Comparison of ENCODE assay signal across 9 cellular contexts in the genomic region with DNA sequence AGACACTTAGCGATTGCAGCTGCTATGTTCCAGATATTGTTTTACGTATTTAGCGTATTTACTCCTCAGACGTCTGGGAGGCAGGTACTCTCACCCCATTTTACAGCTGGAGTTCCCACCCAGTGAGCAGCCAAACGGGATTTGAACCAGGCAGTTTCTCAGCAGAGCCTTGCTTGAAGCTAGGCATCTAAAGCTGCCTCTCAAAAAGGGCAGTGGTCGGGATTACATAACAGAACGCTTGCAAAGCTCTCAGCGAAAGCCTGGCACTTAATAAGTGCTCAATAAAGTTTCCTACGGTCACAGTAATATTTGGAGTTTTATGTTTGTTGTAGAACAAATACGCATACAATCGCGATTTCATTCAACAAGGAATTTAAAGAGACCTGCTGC. TPM values are rescaled to one million over a fixed set of nuclear protein-coding genes. Genes with fewer than 3 reads are reported as not detected.
DNase-seq lines count a peak whose midpoint lies in the region; ATAC-seq and TF ChIP-seq lines count a peak whose summit lies in the region.
"Had no signal": no experiment of that assay in that cellular context is flagged by ENCODE, and none has a peak within 500 bp of the region (broad histone marks: within the 10 kb centered on the region; RNA-seq: fewer than 3 reads in every experiment).

No MANE protein-coding gene starts in this region.

- H3K4me3 Mint-ChIP-seq in activated naive CD4-positive, alpha-beta T cell treated with anti-CD3 and anti-CD28 coated beads for 36 hours, result peak overlapping the region; percentile 73
- peak overlapping the region; percentile 77 for H3K4me3 Mint-ChIP-seq in activated CD4-positive, alpha-beta memory T cell treated with anti-CD3 and anti-CD28 coated beads, Interleukin-2, amount 10 ng/mL, durations not matched to agents 7 days and 5 days

- no peak overlapping the region for H3K27ac Mint-ChIP-seq in activated naive CD4-positive, alpha-beta T cell treated with anti-CD3 and anti-CD28 coated beads for 36 hours
- no peak overlapping the region for H3K27ac Mint-ChIP-seq in activated CD4-positive, alpha-beta memory T cell treated with anti-CD3 and anti-CD28 coated beads, Interleukin-2, amount 10 ng/mL, durations not matched to agents 7 days and 5 days

- H3K4me3 ChIP-seq in left lung, result peak overlapping the region in 1 of 2 donors; percentile 53
- H3K4me3 ChIP-seq in thymus (ENCODE audit: low read length), result peak overlapping the region; percentile 67

- ATAC-seq in left lung (peak; percentile 17), GM18858 (IDR thresholded peaks at IDR 0.05; ENCODE audit: unreplicated experiment) (no peak), GM19395 (IDR thresholded peaks at IDR 0.05; ENCODE audit: unreplicated experiment) (no peak), HG02571 (IDR thresholded peaks at IDR 0.05; ENCODE audit: unreplicated experiment) (no peak)

- TF ChIP-seq CTCF in left lung (IDR thresholded peaks at IDR 0.05), result no peak

- H3K9me3 ChIP-seq in left lung (no peaks in the 10 kb centered on the region), thymus (ENCODE audit: control insufficient read depth) (no peaks in the 10 kb centered on the region)

- CTCF ChIA-PET in activated naive CD4-positive, alpha-beta T cell treated with anti-CD3 and anti-CD28 coated beads for 36 hours (lab: Charles Lee), result interaction anchor here (0.8 to 1.7 kb wide), 5 partner anchors 17 to 76 kb away, joined by 3 to 5 read pairs (median 3); no protein-coding TSS in a partner anchor
- CTCF ChIA-PET in activated CD4-positive, alpha-beta memory T cell treated with anti-CD3 and anti-CD28 coated beads, Interleukin-2, amount 10 ng/mL, durations not matched to agents 7 days and 5 days (lab: Charles Lee), result interaction anchor here (0.5 to 5.9 kb wide), 7 partner anchors 9 to 127 kb away, joined by 3 to 42 read pairs (median 5); partner anchors contain the start of genes ALAD, CDC26, PRPF4 and WDR31

- peaks cover 26% of the 10 kb centered on the region for H3K27me3 Mint-ChIP-seq in activated naive CD4-positive, alpha-beta T cell treated with anti-CD3 and anti-CD28 coated beads for 36 hours (ENCODE audit: low read depth)
- peaks cover 11% of the 10 kb centered on the region for H3K27me3 Mint-ChIP-seq in activated CD4-positive, alpha-beta memory T cell treated with anti-CD3 and anti-CD28 coated beads, Interleukin-2, amount 10 ng/mL, durations not matched to agents 7 days and 5 days

- H3K4me1 ChIP-seq in left lung (peaks cover 9 to 24% of the 10 kb centered on the region in 2 donors), thymus (ENCODE audit: control insufficient read depth, insufficient read depth, low read length) (peaks cover 6% of the 10 kb centered on the region)

- H3K27me3 ChIP-seq in left lung (peaks cover 12 to 34% of the 10 kb centered on the region in 2 donors), thymus (ENCODE audit: control insufficient read depth, insufficient read depth) (peaks cover 4% of the 10 kb centered on the region)

- POLR2A ChIA-PET in activated CD4-positive, alpha-beta memory T cell treated with anti-CD3 and anti-CD28 coated beads, Interleukin-2, amount 10 ng/mL, durations not matched to agents 7 days and 5 days (lab: Charles Lee), result interaction anchor here (0.8 to 4.0 kb wide), 13 partner anchors 9 to 233 kb away, joined by 3 to 40 read pairs (median 5); partner anchors contain the start of genes ALAD, C9orf43, CDC26 and FKBP15

- H3K36me3 ChIP-seq in left lung, result no peaks in the 10 kb centered on the region
- H3K36me3 ChIP-seq in thymus (ENCODE audit: control insufficient read depth, insufficient read depth), result no peaks in the 10 kb centered on the region

- H3K27ac ChIP-seq in left lung (peak overlapping the region in 1 of 2 donors; percentile 19), thymus (ENCODE audit: low read depth) (no peak overlapping the region)

- DNase-seq in activated naive CD4-positive, alpha-beta T cell treated with anti-CD3 and anti-CD28 coated beads for 36 hours, result no peak
- no peak for DNase-seq in activated naive CD4-positive, alpha-beta T cell treated with Interleukin-2 at 50 U/mL for 16 hours
- no peak for DNase-seq in activated CD4-positive, alpha-beta memory T cell treated with anti-CD3 and anti-CD28 coated beads, Interleukin-2, amount 10 ng/mL, durations not matched to agents 7 days and 5 days
- DNase-seq in left lung, result no peak

- peaks cover 61% of the 10 kb centered on the region for H3K4me1 Mint-ChIP-seq in activated naive CD4-positive, alpha-beta T cell treated with anti-CD3 and anti-CD28 coated beads for 36 hours (ENCODE audit: low read depth)
- H3K4me1 Mint-ChIP-seq in activated CD4-positive, alpha-beta memory T cell treated with anti-CD3 and anti-CD28 coated beads, Interleukin-2, amount 10 ng/mL, durations not matched to agents 7 days and 5 days, result peaks cover 52% of the 10 kb centered on the region

- WGBS in thymus, result 46% methylated on average over 12 of the region's 12 CpGs

- no peaks in the 10 kb centered on the region for H3K9me3 Mint-ChIP-seq in activated naive CD4-positive, alpha-beta T cell treated with anti-CD3 and anti-CD28 coated beads for 36 hours
- no peaks in the 10 kb centered on the region for H3K9me3 Mint-ChIP-seq in activated CD4-positive, alpha-beta memory T cell treated with anti-CD3 and anti-CD28 coated beads, Interleukin-2, amount 10 ng/mL, durations not matched to agents 7 days and 5 days

- intact Hi-C loops in activated naive CD4-positive, alpha-beta T cell treated with anti-CD3 and anti-CD28 coated beads for 36 hours (cut with micrococcal nuclease), result loop anchor here (1.0 kb wide), 1 partner anchor 232 kb away; no protein-coding TSS in a partner anchor
- intact Hi-C loops in left lung (cut with DNase I), result no loop called here

- no peaks in the 10 kb centered on the region for H3K36me3 Mint-ChIP-seq in activated naive CD4-positive, alpha-beta T cell treated with anti-CD3 and anti-CD28 coated beads for 36 hours (ENCODE audit: low read depth)
- peaks cover 3% of the 10 kb centered on the region for H3K36me3 Mint-ChIP-seq in activated CD4-positive, alpha-beta memory T cell treated with anti-CD3 and anti-CD28 coated beads, Interleukin-2, amount 10 ng/mL, durations not matched to agents 7 days and 5 days (ENCODE audit: low read depth)

RNA-seq across cellular contexts. Expression of gene BSPRY, which starts 0.3 kb away (rescaled TPM):
- 1 to 10 TPM; 7.7 to 8.3 TPM for total RNA-seq in activated naive CD4-positive, alpha-beta T cell treated with anti-CD3 and anti-CD28 coated beads for 36 hours
- 1 to 10 TPM; 7.1 to 7.3 TPM for total RNA-seq in activated CD4-positive, alpha-beta memory T cell treated with anti-CD3 and anti-CD28 coated beads, Interleukin-2, amount 10 ng/mL, durations not matched to agents 7 days and 5 days
- 10 to 100 TPM; 11.2 to 17.9 TPM for total RNA-seq in left lung
- 6.1 TPM for polyA plus RNA-seq in thymus

RNA-seq across cellular contexts. Expression of gene WDR31, which starts 9.0 kb away (rescaled TPM):
- total RNA-seq in activated naive CD4-positive, alpha-beta T cell treated with anti-CD3 and anti-CD28 coated beads for 36 hours, result under 1 TPM; 0.81 to 0.88 TPM
- 1 to 10 TPM in 1 of 2 experiments, under 1 TPM in 1; 0.85 to 1.4 TPM for total RNA-seq in activated CD4-positive, alpha-beta memory T cell treated with anti-CD3 and anti-CD28 coated beads, Interleukin-2, amount 10 ng/mL, durations not matched to agents 7 days and 5 days
- 1 to 10 TPM; 3.5 to 4.4 TPM for total RNA-seq in left lung
- polyA plus RNA-seq in thymus, result 1.3 TPM

RNA-seq across cellular contexts. Expression of gene HDHD3, which starts 27.7 kb away (rescaled TPM):
- total RNA-seq in activated naive CD4-positive, alpha-beta T cell treated with anti-CD3 and anti-CD28 coated beads for 36 hours, result 1 to 10 TPM; 8.9 to 9.5 TPM
- total RNA-seq in activated CD4-positive, alpha-beta memory T cell treated with anti-CD3 and anti-CD28 coated beads, Interleukin-2, amount 10 ng/mL, durations not matched to agents 7 days and 5 days, result 10 to 100 TPM; 16.1 to 16.5 TPM
- total RNA-seq in left lung, result 10 to 100 TPM; 16.6 to 19.9 TPM
- 21.6 TPM for polyA plus RNA-seq in thymus

RNA-seq across cellular contexts. Expression of gene RNF183, which starts 45.9 kb away (rescaled TPM):
- not detected for total RNA-seq in activated naive CD4-positive, alpha-beta T cell treated with anti-CD3 and anti-CD28 coated beads for 36 hours
- total RNA-seq in activated CD4-positive, alpha-beta memory T cell treated with anti-CD3 and anti-CD28 coated beads, Interleukin-2, amount 10 ng/mL, durations not matched to agents 7 days and 5 days, result under 1 TPM; 0.23 to 0.40 TPM
- not detected for total RNA-seq in left lung
- polyA plus RNA-seq in thymus, result 0.46 TPM
- total RNA-seq: T-helper 1 cell treated with Interleukin-12 subunit alpha and Interleukin-12 subunit beta and Interleukin-4 antibody, amounts not matched to agents 30 ng/mL and 1 ng/mL, for 36 hours had no signal

RNA-seq across cellular contexts. Expression of gene ALAD, which starts 52.0 kb away (rescaled TPM):
- 10 to 100 TPM; 16.1 to 17.7 TPM for total RNA-seq in activated naive CD4-positive, alpha-beta T cell treated with anti-CD3 and anti-CD28 coated beads for 36 hours
- total RNA-seq in activated CD4-positive, alpha-beta memory T cell treated with anti-CD3 and anti-CD28 coated beads, Interleukin-2, amount 10 ng/mL, durations not matched to agents 7 days and 5 days, result 10 to 100 TPM; 25.1 to 29.0 TPM
- 10 to 100 TPM; 36.8 to 48.7 TPM for total RNA-seq in left lung
- polyA plus RNA-seq in thymus, result 29.9 TPM
